8 cellular contexts compared by ENCODE assay signal in genomic region chr19:49106648-49107135, GRCh38. TPM values are rescaled to one million over a fixed set of nuclear protein-coding genes. Genes with fewer than 3 reads are reported as not detected.
DNase-seq lines count a peak whose midpoint lies in the region; ATAC-seq lines count a peak whose summit lies in the region.

No MANE protein-coding gene starts in this region.

- peak overlapping the region in 3 of 4 donors; percentile 22 to 49 (median 32) for H3K4me3 Mint-ChIP-seq in IgD-negative memory B cell
- no peak overlapping the region for H3K4me3 Mint-ChIP-seq in immature natural killer cell

- ATAC-seq in GM18517 (IDR thresholded peaks at IDR 0.05; ENCODE audit: unreplicated experiment): no peak

- no peaks in the 10 kb centered on the region for H3K27me3 Mint-ChIP-seq in IgD-negative memory B cell
- peaks cover 5 to 7% (median 6%) of the 10 kb centered on the region in 3 donors for H3K27me3 Mint-ChIP-seq in immature natural killer cell (ENCODE audit: low read depth in 3 of 3)

- H3K4me1 Mint-ChIP-seq in IgD-negative memory B cell: peaks cover 0 to 3% (median 2%) of the 10 kb centered on the region in 3 donors
- H3K4me1 Mint-ChIP-seq in immature natural killer cell: peaks cover 0 to 1% of the 10 kb centered on the region in 2 donors

- H3K9me3 Mint-ChIP-seq in IgD-negative memory B cell (no peaks in the 10 kb centered on the region), immature natural killer cell (no peaks in the 10 kb centered on the region)

- H3K36me3 Mint-ChIP-seq in IgD-negative memory B cell (peaks cover 9% of the 10 kb centered on the region), immature natural killer cell (peaks cover 17 to 25% (median 19%) of the 10 kb centered on the region in 3 donors)

- DNase-seq in COLO668 (lab: John Stamatoyannopoulos, UW; ENCODE audit: unreplicated experiment) (peak; percentile 66), T-helper 9 cell (peak; percentile 64), astrocyte of the hippocampus (ENCODE audit: low read depth, low spot score) (peak; percentile 69), immature natural killer cell (peak; percentile 35 to 47 (median 36)), T1000 (lab: John Stamatoyannopoulos, UW) (no peak)
- DNase-seq in stimulated activated CD4-positive, alpha-beta T cell treated with anti-CD3 and anti-CD28 coated beads, Interleukin-2, amount 100 ng/mL, for 48 hours: peak; percentile 64 to 75

- peak overlapping the region in 2 of 3 donors; percentile 34 to 76 for H3K27ac Mint-ChIP-seq in IgD-negative memory B cell
- peak overlapping the region in 1 of 6 donors; percentile 17 for H3K27ac Mint-ChIP-seq in immature natural killer cell

RNA-seq across cellular contexts. Expression of gene LIN7B, which starts 7.5 kb away (rescaled TPM):
- 8.3 TPM for polyA plus RNA-seq in IgD-negative memory B cell
- polyA plus RNA-seq in immature natural killer cell: 1 to 10 TPM; 3.2 to 6.9 (median 5.6) TPM

RNA-seq across cellular contexts. Expression of gene C19orf73, which starts 12.3 kb away (rescaled TPM):
- polyA plus RNA-seq in IgD-negative memory B cell: 2.6 TPM
- 1 to 10 TPM; 2.6 to 5.5 (median 3.6) TPM for polyA plus RNA-seq in immature natural killer cell

RNA-seq across cellular contexts. Expression of gene PPFIA3, which starts 12.7 kb away (rescaled TPM):
- polyA plus RNA-seq in IgD-negative memory B cell: not detected
- polyA plus RNA-seq in immature natural killer cell: under 1 TPM in 2 of 3 donors, not detected in 1; 0.07 to 0.58 TPM

RNA-seq across cellular contexts. Expression of gene SNRNP70, which starts 21.4 kb away (rescaled TPM):
- polyA plus RNA-seq in IgD-negative memory B cell (67.0 TPM), immature natural killer cell (10 to 100 TPM; 42.6 to 84.4 (median 48.8) TPM)

RNA-seq across cellular contexts. Expression of gene KCNA7, which starts 34.2 kb away (rescaled TPM):
- not detected for polyA plus RNA-seq in IgD-negative memory B cell
- not detected for polyA plus RNA-seq in immature natural killer cell

Comparison
In these comparisons a context has a peak if more than half of its experiments do, and no peak if none do; other contexts are left out.
1. H3K4me3 Mint-ChIP-seq: peak in IgD-negative memory B cell (3 of 4); none in immature natural killer cell (0 of 5).